ENCODE assay signal across 21 cellular contexts in genomic region chr13:41276824-41277223, GRCh38.
"Had no signal": no experiment of that assay in that cellular context is flagged by ENCODE, and none has a peak within 500 bp of the region (broad histone marks: within the 10 kb centered on the region; RNA-seq: fewer than 3 reads in every experiment).

No MANE protein-coding gene starts in this region.

- H3K4me3 Mint-ChIP-seq: stimulated activated naive B cell treated with anti-CD40 and anti-IgM and Interleukin-4, amounts not matched to agents 10 μg/mL and 1 μg/mL and 100 μg/mL, for 72 hours; type B pancreatic cell had no signal

- H3K36me3 ChIP-seq: esophagus squamous epithelium, gastroesophageal sphincter, neutrophil, suprapubic skin, thyroid gland had no signal

- ATAC-seq: gastroesophageal sphincter; left lobe of liver; mucosa of descending colon; naive thymus-derived CD8-positive, alpha-beta T cell; psoas muscle; sciatic nerve; stimulated activated naive B cell treated with anti-CD40 and anti-IgM and Interleukin-4, amounts not matched to agents 10 μg/mL and 1 μg/mL and 100 μg/mL, for 72 hours had no signal

- H3K27ac ChIP-seq: esophagus squamous epithelium, gastroesophageal sphincter, neutrophil, psoas muscle, suprapubic skin, thyroid gland had no signal

- H3K4me1 ChIP-seq: esophagus squamous epithelium, gastroesophageal sphincter, psoas muscle, suprapubic skin, thyroid gland had no signal

- H3K27ac Mint-ChIP-seq: stimulated activated naive B cell treated with anti-CD40 and anti-IgM and Interleukin-4, amounts not matched to agents 10 μg/mL and 1 μg/mL and 100 μg/mL, for 72 hours; type B pancreatic cell had no signal

- H3K4me3 ChIP-seq: esophagus squamous epithelium, gastroesophageal sphincter, mucosa of descending colon, psoas muscle, suprapubic skin, thyroid gland had no signal

- H3K27me3 ChIP-seq: esophagus squamous epithelium, gastroesophageal sphincter, neutrophil, suprapubic skin, thyroid gland had no signal

- H3K9me3 Mint-ChIP-seq: naive thymus-derived CD8-positive, alpha-beta T cell; stimulated activated naive B cell treated with anti-CD40 and anti-IgM and Interleukin-4, amounts not matched to agents 10 μg/mL and 1 μg/mL and 100 μg/mL, for 72 hours; type B pancreatic cell had no signal

- H3K9me3 ChIP-seq: esophagus squamous epithelium, gastroesophageal sphincter, mucosa of descending colon, neutrophil, psoas muscle, suprapubic skin, thyroid gland had no signal

- H3K36me3 Mint-ChIP-seq: stimulated activated naive B cell treated with anti-CD40 and anti-IgM and Interleukin-4, amounts not matched to agents 10 μg/mL and 1 μg/mL and 100 μg/mL, for 72 hours; type B pancreatic cell had no signal

- DNase-seq: dermis blood vessel endothelial cell; esophagus squamous epithelium; foreskin fibroblast; glutamatergic neuron; islet precursor cell; mammary epithelial cell; mucosa of descending colon; naive thymus-derived CD8-positive, alpha-beta T cell; psoas muscle; retina; stimulated activated CD4-positive, alpha-beta T cell treated with anti-CD3 and anti-CD28 coated beads, Interleukin-2, amount 100 ng/mL, for 24 hours; stimulated activated CD4-positive, alpha-beta T cell treated with anti-CD3 and anti-CD28 coated beads, Interleukin-4, amount 100 ng/mL, for 4 hours; stimulated activated naive B cell treated with anti-CD40 and anti-IgM and Interleukin-4, amounts not matched to agents 10 μg/mL and 1 μg/mL and 100 μg/mL, for 72 hours; thyroid gland had no signal

- FAIRE-seq: urothelium cell line had no signal

- H3K27me3 Mint-ChIP-seq: naive thymus-derived CD8-positive, alpha-beta T cell; stimulated activated naive B cell treated with anti-CD40 and anti-IgM and Interleukin-4, amounts not matched to agents 10 μg/mL and 1 μg/mL and 100 μg/mL, for 72 hours; type B pancreatic cell had no signal
